16 cellular contexts compared by ENCODE assay signal in genomic region chr9:94111446-94111845, GRCh38. TPM values are rescaled to one million over a fixed set of nuclear protein-coding genes. Genes with fewer than 3 reads are reported as not detected.
DNase-seq lines count a peak whose midpoint lies in the region; ATAC-seq and TF ChIP-seq lines count a peak whose summit lies in the region.
"Had no signal": no experiment of that assay in that cellular context is flagged by ENCODE, and none has a peak within 500 bp of the region (broad histone marks: within the 10 kb centered on the region; RNA-seq: fewer than 3 reads in every experiment).

No MANE protein-coding gene starts in this region.

- DNase-seq in RWPE2 (ENCODE audit: low spot score): no peak
- DNase-seq in chondrocyte (ENCODE audit: low spot score): no peak
- no peak for DNase-seq in ACHN
- DNase-seq in GM13977 (ENCODE audit: low spot score): no peak
- DNase-seq in natural killer cell treated with Interleukin-12 subunit alpha and Interleukin-12 subunit beta and Interleukin-15 and Interleukin-18, amount 100 ng/mL, for 72 hours (ENCODE audit: low spot score): no peak
- DNase-seq: DMS 273 treated with DMSO at 0.1 percent for 48 hours, GOT3, Kasumi-1, NCI-H1417, NCI-H2029, NCI-H510A, SHP77 treated with DMSO at 0.1 percent for 48 hours had no signal

- H3K36me3 ChIP-seq in RWPE2 (ENCODE audit: low read depth): no peaks in the 10 kb centered on the region
- H3K36me3 ChIP-seq: BLaER1 treated with 17β-estradiol and CSF1 and Interleukin-3, amounts not matched to agents 10 nM and 100 nM had no signal

- peaks cover 37% of the 10 kb centered on the region for H3K4me1 Mint-ChIP-seq in chondrocyte (ENCODE audit: low read depth)
- H3K4me1 Mint-ChIP-seq in natural killer cell treated with Interleukin-12 subunit alpha and Interleukin-12 subunit beta and Interleukin-15 and Interleukin-18, amount 100 ng/mL, for 72 hours (ENCODE audit: low read depth in 2 of 2): no peaks in the 10 kb centered on the region

- in situ Hi-C loops in ACHN (cut with HindIII; ENCODE audit: low pct_ligation_motif_present, low pct_unique_long_range_greater_than_20kb, low sequenced_read_pairs) (no loop called here), GM13977 (cut with MboI; ENCODE audit: low pct_unique_long_range_greater_than_20kb, low sequenced_read_pairs, unreplicated experiment) (no loop called here)

- H3K4me3 Mint-ChIP-seq in chondrocyte (ENCODE audit: unreplicated experiment): no peak overlapping the region
- no peak overlapping the region for H3K4me3 Mint-ChIP-seq in natural killer cell treated with Interleukin-12 subunit alpha and Interleukin-12 subunit beta and Interleukin-15 and Interleukin-18, amount 100 ng/mL, for 72 hours
- H3K4me3 Mint-ChIP-seq: HFFc6 had no signal

- H3K27ac ChIP-seq in RWPE2 (ENCODE audit: poor library complexity, severe bottlenecking) (peak overlapping the region; percentile 42), layer of hippocampus (ENCODE audit: low read depth, low read length) (peak overlapping the region; percentile 77), temporal lobe (ENCODE audit: low read depth, low read length) (peak overlapping the region; percentile 85)
- H3K27ac ChIP-seq: BLaER1 treated with 17β-estradiol and CSF1 and Interleukin-3, amounts not matched to agents 10 nM and 100 nM had no signal

- peaks cover 5% of the 10 kb centered on the region for H3K36me3 Mint-ChIP-seq in chondrocyte (ENCODE audit: low read depth)
- no peaks in the 10 kb centered on the region for H3K36me3 Mint-ChIP-seq in natural killer cell treated with Interleukin-12 subunit alpha and Interleukin-12 subunit beta and Interleukin-15 and Interleukin-18, amount 100 ng/mL, for 72 hours

- peak overlapping the region; percentile 84 for H3K27ac Mint-ChIP-seq in chondrocyte (ENCODE audit: unreplicated experiment)
- no peak overlapping the region for H3K27ac Mint-ChIP-seq in natural killer cell treated with Interleukin-12 subunit alpha and Interleukin-12 subunit beta and Interleukin-15 and Interleukin-18, amount 100 ng/mL, for 72 hours

- peaks cover 13% of the 10 kb centered on the region for H3K4me1 ChIP-seq in RWPE2 (ENCODE audit: insufficient read depth, poor library complexity, severe bottlenecking)

- H3K9me3 Mint-ChIP-seq in chondrocyte (ENCODE audit: low read depth): peaks cover 6% of the 10 kb centered on the region
- no peaks in the 10 kb centered on the region for H3K9me3 Mint-ChIP-seq in natural killer cell treated with Interleukin-12 subunit alpha and Interleukin-12 subunit beta and Interleukin-15 and Interleukin-18, amount 100 ng/mL, for 72 hours
- H3K9me3 Mint-ChIP-seq: HFFc6 had no signal

- H3K27me3 ChIP-seq in RWPE2 (ENCODE audit: insufficient read depth, poor library complexity, severe bottlenecking) (no peaks in the 10 kb centered on the region), layer of hippocampus (ENCODE audit: control insufficient read depth, insufficient read depth, low read length) (no peaks in the 10 kb centered on the region)
- H3K27me3 ChIP-seq: BLaER1 treated with 17β-estradiol and CSF1 and Interleukin-3, amounts not matched to agents 10 nM and 100 nM had no signal

- H3K9me3 ChIP-seq in RWPE2 (ENCODE audit: severe bottlenecking): no peaks in the 10 kb centered on the region
- H3K9me3 ChIP-seq: BLaER1 treated with 17β-estradiol and CSF1 and Interleukin-3, amounts not matched to agents 10 nM and 100 nM had no signal

- no peak overlapping the region for H3K4me3 ChIP-seq in RWPE2 (ENCODE audit: severe bottlenecking)
- H3K4me3 ChIP-seq: BLaER1 treated with 17β-estradiol and CSF1 and Interleukin-3, amounts not matched to agents 10 nM and 100 nM had no signal

- no peak for TF ChIP-seq CTCF in RWPE2 (IDR thresholded peaks at IDR 0.05; ENCODE audit: poor library complexity, severe bottlenecking)
- no peak for TF ChIP-seq CTCF in chondrocyte (IDR thresholded peaks at IDR 0.05)
- TF ChIP-seq CTCF in GM13977 (IDR thresholded peaks at IDR 0.05; ENCODE audit: extremely low read depth, insufficient read depth, missing control alignments): no peak

- ATAC-seq in RWPE2 (ENCODE audit: low read depth): no peak
- ATAC-seq in natural killer cell treated with Interleukin-12 subunit alpha and Interleukin-12 subunit beta and Interleukin-15 and Interleukin-18, amount 100 ng/mL, for 72 hours: no peak

- H3K27me3 Mint-ChIP-seq in chondrocyte (ENCODE audit: low read depth): no peaks in the 10 kb centered on the region
- H3K27me3 Mint-ChIP-seq in natural killer cell treated with Interleukin-12 subunit alpha and Interleukin-12 subunit beta and Interleukin-15 and Interleukin-18, amount 100 ng/mL, for 72 hours: no peaks in the 10 kb centered on the region

RNA-seq across cellular contexts. Expression of gene PTPDC1, which starts 27.2 kb away (rescaled TPM):
- total RNA-seq in chondrocyte (14.9 to 24.0 TPM (median 16.0 TPM) in 3 replicates), temporal lobe (12.0 TPM)
- total RNA-seq in natural killer cell treated with Interleukin-12 subunit alpha and Interleukin-12 subunit beta and Interleukin-15 and Interleukin-18, amount 100 ng/mL, for 72 hours: 1 to 10 TPM; 5.1 to 6.8 TPM
